22 cellular contexts compared by ENCODE assay signal in genomic region chr1:176174108-176174507, GRCh38. TPM values are rescaled to one million over a fixed set of nuclear protein-coding genes. Genes with fewer than 3 reads are reported as not detected.
A peak's percentile ranks its signal among the peaks of the same experiment; 100 is the strongest.
DNase-seq lines count a peak whose midpoint lies in the region; TF ChIP-seq lines count a peak whose summit lies in the region.
"Had no signal": no experiment of that assay in that cellular context is flagged by ENCODE, and none has a peak within 500 bp of the region (broad histone marks: within the 10 kb centered on the region; RNA-seq: fewer than 3 reads in every experiment).

No MANE protein-coding gene starts in this region.

- H3K36me3 ChIP-seq in smooth muscle cell (ENCODE audit: low read depth) (peaks cover 4% of the 10 kb centered on the region), sigmoid colon (peaks cover 0 to 22% (median 2%) of the 10 kb centered on the region in 4 donors)

- peaks cover 62% of the 10 kb centered on the region for H3K79me2 ChIP-seq in smooth muscle cell (ENCODE audit: low read depth)

- H3K9ac ChIP-seq in smooth muscle cell (ENCODE audit: low read depth): no peak overlapping the region

- DNase-seq in Daoy (ENCODE audit: low read depth) (peak; percentile 2), HT1080 (ENCODE audit: low read depth) (peak; percentile 30), fibroblast of villous mesenchyme (ENCODE audit: low read depth) (peak; percentile 17), smooth muscle cell (lab: John Stamatoyannopoulos, UW; ENCODE audit: unreplicated experiment) (no peak), NCI-H1092 (lab: John Stamatoyannopoulos, UW) (no peak), NCI-H1694 treated with DMSO at 0.1 percent for 48 hours (lab: John Stamatoyannopoulos, UW) (no peak), sigmoid colon (no peak)
- DNase-seq: activated CD8-positive, alpha-beta T cell treated with anti-CD3 and anti-CD28 coated beads, Interleukin-2, amount 10 ng/mL, durations not matched to agents 7 days and 5 days; activated effector memory CD4-positive, alpha-beta T cell treated with Interleukin-2 at 50 U/mL for 16 hours; activated T-cell treated with anti-CD3 and anti-CD28 coated beads for 4 hours; body of pancreas; COR-L47; DMS79 treated with DMSO at 0.1 percent for 48 hours; left ventricle myocardium superior; mucosa of descending colon; MV-4-11; NCI-H187; NCI-H526; right lobe of liver; thyroid gland had no signal

- H3K4me2 ChIP-seq in smooth muscle cell: no peak overlapping the region

- H3F3A ChIP-seq in smooth muscle cell (ENCODE audit: low read depth): no peaks in the 10 kb centered on the region

- H3K9me3 ChIP-seq in smooth muscle cell (replicated peaks; ENCODE audit: low read depth) (no peaks in the 10 kb centered on the region), sigmoid colon (no peaks in the 10 kb centered on the region)
- H3K9me3 ChIP-seq: esophagus muscularis mucosa, mucosa of descending colon, right lobe of liver, SJCRH30, thyroid gland had no signal

- peak overlapping the region; percentile 15 for H3K27ac ChIP-seq in smooth muscle cell (ENCODE audit: low read depth)
- no peak overlapping the region for H3K27ac ChIP-seq in sigmoid colon
- H3K27ac ChIP-seq: body of pancreas, esophagus muscularis mucosa, right lobe of liver, SJCRH30, thyroid gland had no signal

- H3K27me3 ChIP-seq in smooth muscle cell (ENCODE audit: low read depth): no peaks in the 10 kb centered on the region
- no peaks in the 10 kb centered on the region for H3K27me3 ChIP-seq in sigmoid colon
- H3K27me3 ChIP-seq: body of pancreas, esophagus muscularis mucosa, right lobe of liver, SJCRH30, thyroid gland had no signal

- no peak overlapping the region for H2AFZ ChIP-seq in smooth muscle cell (ENCODE audit: low read depth)

- peaks cover 51% of the 10 kb centered on the region for H4K20me1 ChIP-seq in smooth muscle cell (ENCODE audit: low read depth)

- TF ChIP-seq CTCF in fibroblast of villous mesenchyme (IDR thresholded peaks at IDR 0.05; ENCODE audit: insufficient read depth, low read depth, low read length): no peak
- no peak for TF ChIP-seq CTCF in smooth muscle cell (IDR thresholded peaks at IDR 0.05; ENCODE audit: borderline replicate concordance, insufficient read depth, poor library complexity, severe bottlenecking)
- TF ChIP-seq CTCF in sigmoid colon (IDR thresholded peaks at IDR 0.05): no peak

- H3K4me3 ChIP-seq in fibroblast of villous mesenchyme (ENCODE audit: low read depth, low read length): no peak overlapping the region
- no peak overlapping the region for H3K4me3 ChIP-seq in smooth muscle cell
- no peak overlapping the region for H3K4me3 ChIP-seq in sigmoid colon
- H3K4me3 ChIP-seq: body of pancreas, esophagus muscularis mucosa, mucosa of descending colon, right lobe of liver, SJCRH30, thyroid gland had no signal

- intact Hi-C loops in sigmoid colon (cut with DNase I): no loop called here

- TF ChIP-seq POLR2A in sigmoid colon (IDR thresholded peaks at IDR 0.05): no peak

- TF ChIP-seq EP300 in sigmoid colon (IDR thresholded peaks at IDR 0.05): no peak

- H3K4me1 ChIP-seq in smooth muscle cell (ENCODE audit: low read depth) (no peaks in the 10 kb centered on the region), sigmoid colon (no peaks in the 10 kb centered on the region)
- H3K4me1 ChIP-seq: body of pancreas, esophagus muscularis mucosa, thyroid gland had no signal

RNA-seq across cellular contexts. Expression of gene COP1, which starts 33.0 kb away (rescaled TPM):
- total RNA-seq in Daoy (2014; rRNA removed; shearing (Covaris generic)): 34.4 and 40.1 TPM in 2 replicates
- total RNA-seq in HT1080 (2014; rRNA removed; shearing (Covaris generic)): 28.0 and 38.6 TPM in 2 replicates
- 38.0 and 38.5 TPM in 2 replicates for polyA plus RNA-seq in HT1080 (2015; cell fraction: cytosol; rRNA removed)
- 29.3 and 32.7 TPM in 2 replicates for polyA plus RNA-seq in HT1080 (2015; cell fraction: nucleus; rRNA removed)
- total RNA-seq in fibroblast of villous mesenchyme: 59.6 and 66.9 TPM in 2 replicates
- total RNA-seq in smooth muscle cell: 65.3 and 68.2 TPM in 2 replicates
- polyA plus RNA-seq in smooth muscle cell: 40.5 and 44.8 TPM in 2 replicates
- total RNA-seq in sigmoid colon: 10 to 100 TPM; 46.4 to 64.5 (median 55.6) TPM
- polyA plus RNA-seq in sigmoid colon: 10 to 100 TPM; 33.9 to 60.1 (median 55.9) TPM

Comparison
In these comparisons a context has a peak if more than half of its experiments do, and no peak if none do; other contexts are left out.
1. DNase-seq: peak in Daoy (single experiment), HT1080 (single experiment) and fibroblast of villous mesenchyme (single experiment); none in smooth muscle cell (single experiment), NCI-H1092 (single experiment), NCI-H1694 treated with DMSO at 0.1 percent for 48 hours (single experiment) and sigmoid colon (single experiment).